13 cellular contexts compared by ENCODE assay signal in the genomic region with DNA sequence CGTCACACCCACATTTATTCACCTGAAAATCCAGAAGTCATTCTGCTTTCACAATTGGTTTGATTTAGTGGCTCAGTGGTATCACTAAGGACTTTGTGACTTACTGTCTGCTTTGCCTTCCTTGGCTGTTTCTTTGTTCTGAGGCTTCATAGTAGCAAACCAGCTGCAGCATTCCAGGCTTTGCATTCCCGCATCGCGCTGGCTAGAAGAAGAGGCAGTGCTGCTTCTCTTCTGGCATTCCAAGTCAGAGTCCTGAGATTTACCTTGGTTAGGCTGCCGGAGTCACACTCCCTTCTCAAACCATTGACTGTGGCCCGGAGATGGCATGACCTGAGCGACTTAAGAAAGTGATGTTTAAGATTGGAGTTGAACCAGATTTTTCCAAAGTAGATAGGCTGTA. TPM values are rescaled to one million over a fixed set of nuclear protein-coding genes. Genes with fewer than 3 reads are reported as not detected.
DNase-seq lines count a peak whose midpoint lies in the region; TF ChIP-seq lines count a peak whose summit lies in the region.
"Had no signal": no experiment of that assay in that cellular context is flagged by ENCODE, and none has a peak within 500 bp of the region (broad histone marks: within the 10 kb centered on the region; RNA-seq: fewer than 3 reads in every experiment).

No MANE protein-coding gene starts in this region.

- H3K27me3 ChIP-seq in NT2/D1 (ENCODE audit: insufficient read depth, insufficient read length), result no peaks in the 10 kb centered on the region

- no peaks in the 10 kb centered on the region for H3K27me3 Mint-ChIP-seq in mesothelial cell of epicardium (ENCODE audit: low read depth)
- no peaks in the 10 kb centered on the region for H3K27me3 Mint-ChIP-seq in type B pancreatic cell

- H3K9ac ChIP-seq in NT2/D1 (ENCODE audit: insufficient read length, low read depth), result no peak overlapping the region

- no peaks in the 10 kb centered on the region for H3K4me1 ChIP-seq in NT2/D1 (ENCODE audit: insufficient read depth, insufficient read length)

- H3K27ac Mint-ChIP-seq in mesothelial cell of epicardium, result peak overlapping the region; percentile 64
- H3K27ac Mint-ChIP-seq in type B pancreatic cell, result peak overlapping the region; percentile 47
- H3K27ac Mint-ChIP-seq: CD4-positive, CD25-positive, alpha-beta regulatory T cell had no signal

- H3K9me3 Mint-ChIP-seq in mesothelial cell of epicardium (no peaks in the 10 kb centered on the region), type B pancreatic cell (no peaks in the 10 kb centered on the region)
- H3K9me3 Mint-ChIP-seq: CD4-positive, CD25-positive, alpha-beta regulatory T cell had no signal

- H3K4me3 Mint-ChIP-seq in mesothelial cell of epicardium (no peak overlapping the region), type B pancreatic cell (no peak overlapping the region)
- H3K4me3 Mint-ChIP-seq: CD4-positive, CD25-positive, alpha-beta regulatory T cell had no signal

- H3K4me3 ChIP-seq in NT2/D1 (ENCODE audit: insufficient read length, low read depth), result no peak overlapping the region

- H3K36me3 ChIP-seq in NT2/D1 (ENCODE audit: insufficient read depth, insufficient read length, low read length), result peaks cover 45% of the 10 kb centered on the region

- H3K9me3 ChIP-seq in NT2/D1 (ENCODE audit: insufficient read depth, low read length), result no peaks in the 10 kb centered on the region

- peak; percentile 69 for DNase-seq in NT2/D1 (ENCODE audit: low read depth, low spot score)
- peak; percentile 47 for DNase-seq in iPS DF 19.7 (ENCODE audit: low read depth, low spot score)
- DNase-seq in mesothelial cell of epicardium (ENCODE audit: low spot score in 2 of 2, unreplicated experiment in 2 of 2), result no peak
- DNase-seq in type B pancreatic cell (ENCODE audit: extremely low spot score, unreplicated experiment), result no peak
- no peak for DNase-seq in C1 segment of cervical spinal cord (lab: John Stamatoyannopoulos, UW)
- no peak for DNase-seq in NCI-H2029 (lab: John Stamatoyannopoulos, UW)
- no peak for DNase-seq in NCI-H2081 (lab: John Stamatoyannopoulos, UW)
- DNase-seq: Calu3; CD4-positive, CD25-positive, alpha-beta regulatory T cell; DMS53; NCI-H1048; NCI-H1436 treated with DMSO at 0.1 percent for 48 hours; NCI-H510A treated with DMSO at 0.1 percent for 48 hours had no signal

- TF ChIP-seq CTCF in mesothelial cell of epicardium (IDR thresholded peaks at IDR 0.05; ENCODE audit: unreplicated experiment) (no peak), type B pancreatic cell (conservative IDR thresholded peaks at IDR 0.05) (no peak)

- H3K36me3 Mint-ChIP-seq in mesothelial cell of epicardium (peaks cover 26% of the 10 kb centered on the region), type B pancreatic cell (peaks cover 40% of the 10 kb centered on the region)
- H3K36me3 Mint-ChIP-seq: CD4-positive, CD25-positive, alpha-beta regulatory T cell had no signal

- H3K4me1 Mint-ChIP-seq in mesothelial cell of epicardium, result peaks cover 14% of the 10 kb centered on the region
- H3K4me1 Mint-ChIP-seq in type B pancreatic cell (ENCODE audit: unreplicated experiment), result no peaks in the 10 kb centered on the region
- H3K4me1 Mint-ChIP-seq: CD4-positive, CD25-positive, alpha-beta regulatory T cell had no signal

RNA-seq across cellular contexts. Expression of gene MYO1B, which starts 35.1 kb away (rescaled TPM):
- 74.6 to 81.6 TPM (median 80.2 TPM) in 3 replicates for total RNA-seq in mesothelial cell of epicardium
- 46.7 and 67.7 TPM in 2 replicates for total RNA-seq in type B pancreatic cell (ENCODE audit: low replicate concordance)
- total RNA-seq: CD4-positive, CD25-positive, alpha-beta regulatory T cell had no signal

Comparison
In these comparisons a context has a peak if more than half of its experiments do, and no peak if none do; other contexts are left out.
1. DNase-seq: peak in NT2/D1 (single experiment) and iPS DF 19.7 (single experiment); none in mesothelial cell of epicardium (0 of 2), type B pancreatic cell (single experiment), C1 segment of cervical spinal cord (0 of 14), NCI-H2029 (single experiment) and NCI-H2081 (0 of 2).